In genomic region chr9:14309403-14309802, GRCh38 we compare ENCODE assay signal across 10 cellular contexts. TPM values are rescaled to one million over a fixed set of nuclear protein-coding genes. Genes with fewer than 3 reads are reported as not detected.
DNase-seq lines count a peak whose midpoint lies in the region; ATAC-seq and TF ChIP-seq lines count a peak whose summit lies in the region.
"Had no signal": no experiment of that assay in that cellular context is flagged by ENCODE, and none has a peak within 500 bp of the region (broad histone marks: within the 10 kb centered on the region; RNA-seq: fewer than 3 reads in every experiment).

No MANE protein-coding gene starts in this region.

- H3K27me3 ChIP-seq in DND-41 (ENCODE audit: insufficient read depth, low read length, poor library complexity): no peaks in the 10 kb centered on the region

- H3K4me3 ChIP-seq in DND-41 (ENCODE audit: low read depth in 1 of 2, low read length in 2 of 2): no peak overlapping the region
- H3K4me3 ChIP-seq: GM23338 had no signal

- H3K4me1 ChIP-seq in DND-41 (ENCODE audit: insufficient read depth, low read length): no peaks in the 10 kb centered on the region; the same call in 1 of the 2 replicates

- H3K27me3 Mint-ChIP-seq in activated T-helper 1 cell treated with anti-CD3 and anti-CD28 coated beads, Interleukin-12 subunit alpha, Interleukin-12 subunit beta, Interleukin-2, Interleukin-4 antibody, amounts not matched to agents 30 ng/mL and 10 ng/mL and 1 ng/mL, durations not matched to agents 14 hours and 24 hours and 36 hours (ENCODE audit: insufficient read depth): peaks cover 45% of the 10 kb centered on the region

- H3K9me3 ChIP-seq in DND-41 (ENCODE audit: insufficient read depth, low read length, severe bottlenecking): no peaks in the 10 kb centered on the region

- no peak overlapping the region for H3K9ac ChIP-seq in DND-41 (ENCODE audit: low read depth, low read length)

- H3K4me3 Mint-ChIP-seq in activated T-helper 1 cell treated with anti-CD3 and anti-CD28 coated beads, Interleukin-12 subunit alpha, Interleukin-12 subunit beta, Interleukin-2, Interleukin-4 antibody, amounts not matched to agents 30 ng/mL and 10 ng/mL and 1 ng/mL, durations not matched to agents 14 hours and 24 hours and 36 hours: no peak overlapping the region
- H3K4me3 Mint-ChIP-seq: GM23338, IgD-negative memory B cell had no signal

- intact Hi-C loops in activated T-helper 1 cell treated with anti-CD3 and anti-CD28 coated beads, Interleukin-12 subunit alpha, Interleukin-12 subunit beta, Interleukin-2, Interleukin-4 antibody, amounts not matched to agents 30 ng/mL and 10 ng/mL and 1 ng/mL, durations not matched to agents 14 hours and 24 hours and 36 hours (cut with micrococcal nuclease): loop anchor here (2.0 kb wide), 1 partner anchor 21 kb away; no protein-coding TSS in a partner anchor

- H3K79me2 ChIP-seq in DND-41 (ENCODE audit: insufficient read depth, low read length): no peaks in the 10 kb centered on the region

- H3K27ac ChIP-seq in DND-41 (ENCODE audit: low read length) (no peak overlapping the region), epithelial cell of prostate (peak overlapping the region; percentile 96)

- H3K27ac Mint-ChIP-seq in activated T-helper 1 cell treated with anti-CD3 and anti-CD28 coated beads, Interleukin-12 subunit alpha, Interleukin-12 subunit beta, Interleukin-2, Interleukin-4 antibody, amounts not matched to agents 30 ng/mL and 10 ng/mL and 1 ng/mL, durations not matched to agents 14 hours and 24 hours and 36 hours: no peak overlapping the region
- H3K27ac Mint-ChIP-seq: GM23338, IgD-negative memory B cell had no signal

- no peak overlapping the region for H3K4me2 ChIP-seq in DND-41 (ENCODE audit: insufficient read depth, low read length)
- H3K4me2 ChIP-seq: GM23338 had no signal

- H3K36me3 Mint-ChIP-seq in activated T-helper 1 cell treated with anti-CD3 and anti-CD28 coated beads, Interleukin-12 subunit alpha, Interleukin-12 subunit beta, Interleukin-2, Interleukin-4 antibody, amounts not matched to agents 30 ng/mL and 10 ng/mL and 1 ng/mL, durations not matched to agents 14 hours and 24 hours and 36 hours (ENCODE audit: low read depth): peaks cover 3% of the 10 kb centered on the region
- H3K36me3 Mint-ChIP-seq: IgD-negative memory B cell had no signal

- DNase-seq in DND-41 (peak; percentile 7), RPMI7951 (ENCODE audit: low read depth) (peak; percentile 44), epithelial cell of prostate (ENCODE audit: low read depth, low spot score) (no peak), pons (ENCODE audit: low spot score) (peak; percentile 54)
- DNase-seq in activated T-helper 1 cell treated with anti-CD3 and anti-CD28 coated beads, Interleukin-12 subunit alpha, Interleukin-12 subunit beta, Interleukin-2, Interleukin-4 antibody, amounts not matched to agents 30 ng/mL and 10 ng/mL and 1 ng/mL, durations not matched to agents 14 hours and 24 hours and 36 hours (ENCODE audit: low spot score): no peak
- DNase-seq in stimulated activated CD4-positive, alpha-beta T cell treated with anti-CD3 and anti-CD28 coated beads, Interleukin-2, amount 100 ng/mL, for 48 hours: no peak

- H4K20me1 ChIP-seq in DND-41 (ENCODE audit: insufficient read depth, low read length): no peaks in the 10 kb centered on the region

- no peaks in the 10 kb centered on the region for H3K9me3 Mint-ChIP-seq in activated T-helper 1 cell treated with anti-CD3 and anti-CD28 coated beads, Interleukin-12 subunit alpha, Interleukin-12 subunit beta, Interleukin-2, Interleukin-4 antibody, amounts not matched to agents 30 ng/mL and 10 ng/mL and 1 ng/mL, durations not matched to agents 14 hours and 24 hours and 36 hours

- TF ChIP-seq CTCF in DND-41 (IDR thresholded peaks at IDR 0.05; ENCODE audit: borderline replicate concordance, extremely low read depth, low read length, poor library complexity, severe bottlenecking): no peak

- no peak overlapping the region for H2AFZ ChIP-seq in DND-41 (ENCODE audit: low read depth, low read length)
- H2AFZ ChIP-seq: GM23338 had no signal

- ATAC-seq in DND-41 (ENCODE audit: insufficient read depth, low read depth) (peak; percentile 82), GM18870 (IDR thresholded peaks at IDR 0.05; ENCODE audit: unreplicated experiment) (no peak), HG02981 (IDR thresholded peaks at IDR 0.05; ENCODE audit: unreplicated experiment) (no peak)
- ATAC-seq: GM23338 had no signal

- H3K4me1 Mint-ChIP-seq in activated T-helper 1 cell treated with anti-CD3 and anti-CD28 coated beads, Interleukin-12 subunit alpha, Interleukin-12 subunit beta, Interleukin-2, Interleukin-4 antibody, amounts not matched to agents 30 ng/mL and 10 ng/mL and 1 ng/mL, durations not matched to agents 14 hours and 24 hours and 36 hours (ENCODE audit: low read depth): peaks cover 8% of the 10 kb centered on the region

- no peaks in the 10 kb centered on the region for H3K36me3 ChIP-seq in DND-41 (ENCODE audit: insufficient read depth, low read length)

RNA-seq across cellular contexts. Expression of gene NFIB, which starts 4.5 kb away (rescaled TPM):
- total RNA-seq in RPMI7951 (2014; rRNA removed; shearing (Covaris generic)): 6.4 and 9.1 TPM in 2 replicates
- total RNA-seq in activated T-helper 1 cell treated with anti-CD3 and anti-CD28 coated beads, Interleukin-12 subunit alpha, Interleukin-12 subunit beta, Interleukin-2, Interleukin-4 antibody, amounts not matched to agents 30 ng/mL and 10 ng/mL and 1 ng/mL, durations not matched to agents 14 hours and 24 hours and 36 hours: not detected in 2 replicates

Comparison
In these comparisons a context has a peak if more than half of its experiments do, and no peak if none do; other contexts are left out.
1. DNase-seq: peak in DND-41 (single experiment), RPMI7951 (single experiment) and pons (single experiment); none in epithelial cell of prostate (single experiment), activated T-helper 1 cell treated with anti-CD3 and anti-CD28 coated beads, Interleukin-12 subunit alpha, Interleukin-12 subunit beta, Interleukin-2, Interleukin-4 antibody, amounts not matched to agents 30 ng/mL and 10 ng/mL and 1 ng/mL, durations not matched to agents 14 hours and 24 hours and 36 hours (single experiment) and stimulated activated CD4-positive, alpha-beta T cell treated with anti-CD3 and anti-CD28 coated beads, Interleukin-2, amount 100 ng/mL, for 48 hours (0 of 2).